27 cellular contexts compared by ENCODE assay signal in the genomic region with DNA sequence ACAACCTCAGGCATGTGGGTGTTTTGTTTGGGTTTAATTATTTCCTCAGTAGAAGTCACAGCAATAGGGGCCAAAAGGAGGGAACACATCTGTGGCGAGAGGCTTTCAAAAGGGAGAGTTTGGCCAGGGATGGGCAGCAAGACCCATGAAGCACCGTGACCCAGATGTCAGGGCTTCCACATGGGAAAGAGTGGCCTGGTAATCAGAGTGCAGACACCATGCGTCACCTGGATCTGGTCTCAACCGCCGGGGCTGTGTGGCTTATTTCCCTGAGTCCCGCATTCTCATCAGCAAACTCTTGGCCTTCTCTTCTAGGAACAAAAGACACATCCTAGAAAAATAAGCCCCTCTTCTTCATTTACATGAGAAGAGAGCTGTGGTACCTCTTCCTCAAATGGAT. TPM values are rescaled to one million over a fixed set of nuclear protein-coding genes. Genes with fewer than 3 reads are reported as not detected.
DNase-seq lines count a peak whose midpoint lies in the region; ATAC-seq and TF ChIP-seq lines count a peak whose summit lies in the region.
"Had no signal": no experiment of that assay in that cellular context is flagged by ENCODE, and none has a peak within 500 bp of the region (broad histone marks: within the 10 kb centered on the region; RNA-seq: fewer than 3 reads in every experiment).

No MANE protein-coding gene starts in this region.

- H3K9me3 Mint-ChIP-seq in activated T-helper 2 cell treated with anti-CD3 and anti-CD28 coated beads, Interferon-gamma antibody, Interleukin-2, Interleukin-4, amounts not matched to agents 10 μg/mL and 5 μg/mL and 100 μg/mL, durations not matched to agents 14 hours and 24 hours and 36 hours: no peaks in the 10 kb centered on the region
- H3K9me3 Mint-ChIP-seq: CD4-positive, alpha-beta memory T cell; HFFc6; IgD-negative memory B cell had no signal

- TF ChIP-seq CTCF in left ventricle myocardium inferior (IDR thresholded peaks at IDR 0.05; ENCODE audit: borderline replicate concordance) (no peak), gastroesophageal sphincter (IDR thresholded peaks at IDR 0.05) (no peak), gastrocnemius medialis (IDR thresholded peaks at IDR 0.05 in 4 of 5, conservative IDR thresholded peaks at IDR 0.05 in 1 of 5) (no peak)

- peaks cover 5% of the 10 kb centered on the region for H3K36me3 Mint-ChIP-seq in activated T-helper 2 cell treated with anti-CD3 and anti-CD28 coated beads, Interferon-gamma antibody, Interleukin-2, Interleukin-4, amounts not matched to agents 10 μg/mL and 5 μg/mL and 100 μg/mL, durations not matched to agents 14 hours and 24 hours and 36 hours (ENCODE audit: low read depth)

- no peak overlapping the region for H3K4me3 Mint-ChIP-seq in activated T-helper 2 cell treated with anti-CD3 and anti-CD28 coated beads, Interferon-gamma antibody, Interleukin-2, Interleukin-4, amounts not matched to agents 10 μg/mL and 5 μg/mL and 100 μg/mL, durations not matched to agents 14 hours and 24 hours and 36 hours (ENCODE audit: low read depth)
- H3K4me3 Mint-ChIP-seq: CD4-positive, alpha-beta memory T cell; HFFc6; IgD-negative memory B cell had no signal

- in situ Hi-C loops in gastrocnemius medialis (cut with MboI; ENCODE audit: low sequenced_read_pairs in 4 of 4): no loop called here

- intact Hi-C loops in left ventricle myocardium inferior (cut with micrococcal nuclease) (no loop called here), Right ventricle myocardium inferior (cut with DNase I) (no loop called here), gastrocnemius medialis (cut with DNase I; ENCODE audit: low total_unique reads) (loop anchor here (5.0 to 10.0 kb wide), 3 partner anchors 285 to 612 kb away; a partner anchor contains a TSS)
- intact Hi-C loops in activated T-helper 2 cell treated with anti-CD3 and anti-CD28 coated beads, Interferon-gamma antibody, Interleukin-2, Interleukin-4, amounts not matched to agents 10 μg/mL and 5 μg/mL and 100 μg/mL, durations not matched to agents 14 hours and 24 hours and 36 hours (cut with micrococcal nuclease): no loop called here

- ATAC-seq in Right ventricle myocardium inferior: no peak
- no peak for ATAC-seq in gastroesophageal sphincter
- ATAC-seq in gastrocnemius medialis: no peak
- no peak for ATAC-seq in HG03097 (IDR thresholded peaks at IDR 0.05; ENCODE audit: low FRiP score, unreplicated experiment)

- H3K27me3 Mint-ChIP-seq in activated T-helper 2 cell treated with anti-CD3 and anti-CD28 coated beads, Interferon-gamma antibody, Interleukin-2, Interleukin-4, amounts not matched to agents 10 μg/mL and 5 μg/mL and 100 μg/mL, durations not matched to agents 14 hours and 24 hours and 36 hours (ENCODE audit: low read depth): no peaks in the 10 kb centered on the region
- H3K27me3 Mint-ChIP-seq: CD4-positive, alpha-beta memory T cell; IgD-negative memory B cell had no signal

- 91 to 95% methylated on average over 5 to 6 of the region's 6 CpGs for WGBS in gastroesophageal sphincter (ENCODE audit: low coverage in 1 of 2), 2 donors

- TF ChIP-seq EP300 in gastroesophageal sphincter (IDR thresholded peaks at IDR 0.05): no peak

- no peak overlapping the region for H3K27ac Mint-ChIP-seq in activated T-helper 2 cell treated with anti-CD3 and anti-CD28 coated beads, Interferon-gamma antibody, Interleukin-2, Interleukin-4, amounts not matched to agents 10 μg/mL and 5 μg/mL and 100 μg/mL, durations not matched to agents 14 hours and 24 hours and 36 hours
- H3K27ac Mint-ChIP-seq: HFFc6, IgD-negative memory B cell had no signal

- no peaks in the 10 kb centered on the region for H3K9me3 ChIP-seq in left ventricle myocardium inferior (replicated peaks)
- H3K9me3 ChIP-seq in gastroesophageal sphincter: no peaks in the 10 kb centered on the region
- no peaks in the 10 kb centered on the region for H3K9me3 ChIP-seq in gastrocnemius medialis
- H3K9me3 ChIP-seq: HAP-1 had no signal

- no peaks in the 10 kb centered on the region for H3K4me1 Mint-ChIP-seq in activated T-helper 2 cell treated with anti-CD3 and anti-CD28 coated beads, Interferon-gamma antibody, Interleukin-2, Interleukin-4, amounts not matched to agents 10 μg/mL and 5 μg/mL and 100 μg/mL, durations not matched to agents 14 hours and 24 hours and 36 hours (ENCODE audit: low read depth)
- H3K4me1 Mint-ChIP-seq: IgD-negative memory B cell had no signal

- DNase-seq in left ventricle myocardium inferior (no peak), Right ventricle myocardium inferior (ENCODE audit: missing footprints) (no peak), gastrocnemius medialis (no peak), HuH-7.5 (ENCODE audit: low spot score) (no peak)
- no peak for DNase-seq in activated T-helper 2 cell treated with anti-CD3 and anti-CD28 coated beads, Interferon-gamma antibody, Interleukin-2, Interleukin-4, amounts not matched to agents 10 μg/mL and 5 μg/mL and 100 μg/mL, durations not matched to agents 14 hours and 24 hours and 36 hours (ENCODE audit: low spot score)
- DNase-seq: C1 segment of cervical spinal cord; CD4-positive, alpha-beta memory T cell; COR-L47; DMS53; GOT3; HFFc6; NCI-H1417; NCI-H1694; NCI-H2081; NCI-H226; NCI-H510A; NCI-H69; RPMI8226; SHP77 had no signal

- H3K27ac ChIP-seq in left ventricle myocardium inferior (replicated peaks) (peak overlapping the region; percentile 86), gastroesophageal sphincter (peak overlapping the region in 3 of 4 donors; percentile 64 to 85 (median 80)), gastrocnemius medialis (peak overlapping the region; percentile 96 to 98 (median 97))
- H3K27ac ChIP-seq: KMS-11 had no signal

- no peak for TF ChIP-seq POLR2A in gastroesophageal sphincter (IDR thresholded peaks at IDR 0.05)
- no peak for TF ChIP-seq POLR2A in gastrocnemius medialis (IDR thresholded peaks at IDR 0.05)

- H3K36me3 ChIP-seq in left ventricle myocardium inferior (peaks cover 51% of the 10 kb centered on the region), gastroesophageal sphincter (peaks cover 0 to 69% of the 10 kb centered on the region in 2 donors), gastrocnemius medialis (peaks cover 0 to 7% of the 10 kb centered on the region in 2 donors)

- H3K4me3 ChIP-seq in left ventricle myocardium inferior (no peak overlapping the region), gastroesophageal sphincter (no peak overlapping the region), gastrocnemius medialis (no peak overlapping the region)
- H3K4me3 ChIP-seq: HAP-1 had no signal

- peaks cover 41% of the 10 kb centered on the region for H3K4me1 ChIP-seq in left ventricle myocardium inferior
- peaks cover 6 to 65% (median 22%) of the 10 kb centered on the region in 3 donors for H3K4me1 ChIP-seq in gastroesophageal sphincter
- peaks cover 71 to 73% of the 10 kb centered on the region in 2 donors for H3K4me1 ChIP-seq in gastrocnemius medialis

- no peaks in the 10 kb centered on the region for H3K27me3 ChIP-seq in left ventricle myocardium inferior (ENCODE audit: low read depth)
- H3K27me3 ChIP-seq in gastroesophageal sphincter: no peaks in the 10 kb centered on the region
- H3K27me3 ChIP-seq in gastrocnemius medialis: no peaks in the 10 kb centered on the region

RNA-seq across cellular contexts. Expression of a gene that starts 12.4 kb away (rescaled TPM):
- 32.7 TPM for total RNA-seq in left ventricle myocardium inferior
- 26.5 TPM for total RNA-seq in Right ventricle myocardium inferior
- total RNA-seq in gastroesophageal sphincter: 10 to 100 TPM in 3 of 4 donors, 1 to 10 TPM in 1; 8.6 to 20.9 (median 16.6) TPM
- 1,000 to 10,000 TPM in 1 of 4 donors, 100 to 1,000 TPM in 3; 218 to 2,149 (median 412) TPM for total RNA-seq in gastrocnemius medialis
- 1.9 and 2.6 TPM in 2 replicates for total RNA-seq in activated T-helper 2 cell treated with anti-CD3 and anti-CD28 coated beads, Interferon-gamma antibody, Interleukin-2, Interleukin-4, amounts not matched to agents 10 μg/mL and 5 μg/mL and 100 μg/mL, durations not matched to agents 14 hours and 24 hours and 36 hours
- total RNA-seq: Daoy, G401, SK-MEL-5 had no signal

RNA-seq across cellular contexts. Expression of a gene that starts 16.8 kb away (rescaled TPM):
- total RNA-seq in left ventricle myocardium inferior: 5.0 TPM
- 5.0 TPM for total RNA-seq in Right ventricle myocardium inferior
- total RNA-seq in gastroesophageal sphincter: 1 to 10 TPM; 1.2 to 7.0 (median 3.4) TPM
- 10 to 100 TPM in 3 of 4 donors, 1 to 10 TPM in 1; 3.5 to 20.4 (median 12.7) TPM for total RNA-seq in gastrocnemius medialis
- 3.6 and 4.8 TPM in 2 replicates for total RNA-seq in activated T-helper 2 cell treated with anti-CD3 and anti-CD28 coated beads, Interferon-gamma antibody, Interleukin-2, Interleukin-4, amounts not matched to agents 10 μg/mL and 5 μg/mL and 100 μg/mL, durations not matched to agents 14 hours and 24 hours and 36 hours
- total RNA-seq: SK-MEL-5 had no signal

RNA-seq across cellular contexts. Expression of a gene that starts 50.1 kb away (rescaled TPM):
- 6.3 TPM for total RNA-seq in left ventricle myocardium inferior
- 9.0 TPM for total RNA-seq in Right ventricle myocardium inferior
- 10 to 100 TPM; 14.6 to 30.2 (median 20.5) TPM for total RNA-seq in gastroesophageal sphincter
- 10 to 100 TPM; 20.6 to 64.6 (median 27.8) TPM for total RNA-seq in gastrocnemius medialis
- 17.4 and 17.6 TPM in 2 replicates for total RNA-seq in activated T-helper 2 cell treated with anti-CD3 and anti-CD28 coated beads, Interferon-gamma antibody, Interleukin-2, Interleukin-4, amounts not matched to agents 10 μg/mL and 5 μg/mL and 100 μg/mL, durations not matched to agents 14 hours and 24 hours and 36 hours

RNA-seq across cellular contexts. Expression of a gene that starts 52.6 kb away (rescaled TPM):
- total RNA-seq in left ventricle myocardium inferior: 0.55 TPM
- total RNA-seq in Right ventricle myocardium inferior: 0.43 TPM
- 1 to 10 TPM in 1 of 4 donors, under 1 TPM in 2, not detected in 1; 0.27 to 9.7 (median 0.89) TPM for total RNA-seq in gastroesophageal sphincter
- total RNA-seq in gastrocnemius medialis: 1 to 10 TPM in 2 of 4 donors, under 1 TPM in 2; 0.66 to 3.1 (median 1.5) TPM
- not detected in 2 replicates for total RNA-seq in activated T-helper 2 cell treated with anti-CD3 and anti-CD28 coated beads, Interferon-gamma antibody, Interleukin-2, Interleukin-4, amounts not matched to agents 10 μg/mL and 5 μg/mL and 100 μg/mL, durations not matched to agents 14 hours and 24 hours and 36 hours
- total RNA-seq: CD4-positive, alpha-beta memory T cell; Daoy; G401 had no signal
